14 cellular contexts compared by ENCODE assay signal in genomic region chr3:73558399-73559075, GRCh38.
A peak's percentile ranks its signal among the peaks of the same experiment; 100 is the strongest.
DNase-seq lines count a peak whose midpoint lies in the region; FAIRE-seq and TF ChIP-seq lines count a peak whose summit lies in the region.
"Had no signal": no experiment of that assay in that cellular context is flagged by ENCODE, and none has a peak within 500 bp of the region (broad histone marks: within the 10 kb centered on the region; RNA-seq: fewer than 3 reads in every experiment).

No MANE protein-coding gene starts in this region.

- H3K79me2 ChIP-seq in endothelial cell of umbilical vein (ENCODE audit: control insufficient read depth, insufficient read depth, low read length) = no peaks in the 10 kb centered on the region

- no peak for TF ChIP-seq CTCF in endothelial cell of umbilical vein (IDR thresholded peaks at IDR 0.05; ENCODE audit: extremely low read depth in 1 of 2, insufficient read depth in 1 of 2, low read depth in 1 of 2, low read length in 2 of 2)
- TF ChIP-seq CTCF in uterus (IDR thresholded peaks at IDR 0.05) = no peak
- no peak for TF ChIP-seq CTCF in GM10248 (IDR thresholded peaks at IDR 0.05; ENCODE audit: control extremely low read depth, extremely low read depth, low read depth, missing control alignments)

- BruUV-seq in endothelial cell of umbilical vein (replicated peaks; lab: Mats Ljungman, UMichigan) = no TSS peak

- CTCF ChIA-PET in endothelial cell of umbilical vein (lab: Charles Lee) (no interaction called here), GM10248 (lab: Yijun Ruan, JAX) (no interaction called here)

- dilution Hi-C loops in endothelial cell of umbilical vein (cut with MboI; ENCODE audit: extremely low pct_ligation_motif_present, low sequenced_read_pairs) = no loop called here

- no peak overlapping the region for H2AFZ ChIP-seq in endothelial cell of umbilical vein (ENCODE audit: low read depth, low read length)

- H3K36me3 ChIP-seq in endothelial cell of umbilical vein (ENCODE audit: control insufficient read depth in 2 of 2, extremely low read depth in 1 of 2, insufficient read depth in 2 of 2, low read length in 2 of 2) = no peaks in the 10 kb centered on the region
- H3K36me3 ChIP-seq in uterus = no peaks in the 10 kb centered on the region
- H3K36me3 ChIP-seq: suprapubic skin had no signal

- H3K4me3 ChIP-seq in endothelial cell of umbilical vein (replicated peaks in 1 of 3; ENCODE audit: insufficient read depth in 1 of 3, low read depth in 1 of 3, low read length in 3 of 3) = no peak overlapping the region
- no peak overlapping the region for H3K4me3 ChIP-seq in uterus
- H3K4me3 ChIP-seq: A549, suprapubic skin had no signal

- no peak for TF ChIP-seq POLR2A in endothelial cell of umbilical vein (IDR thresholded peaks at IDR 0.05; ENCODE audit: low read depth, low read length)
- no peak for TF ChIP-seq POLR2A in uterus (IDR thresholded peaks at IDR 0.05)

- H4K20me1 ChIP-seq in endothelial cell of umbilical vein (replicated peaks; ENCODE audit: control insufficient read depth, extremely low read depth, insufficient read depth, low read length) = no peaks in the 10 kb centered on the region

- no peak overlapping the region for H3K9ac ChIP-seq in endothelial cell of umbilical vein (replicated peaks; ENCODE audit: extremely low read depth, insufficient read depth, low read length)

- H3K27ac ChIP-seq in endothelial cell of umbilical vein (ENCODE audit: insufficient read depth, low read depth, low read length) (no peak overlapping the region), uterus (peak overlapping the region; percentile 10 to 43)
- H3K27ac ChIP-seq: A549, suprapubic skin had no signal

- H3K9me1 ChIP-seq in endothelial cell of umbilical vein (replicated peaks; ENCODE audit: control insufficient read depth, extremely low read depth, insufficient read depth, low read length) = no peaks in the 10 kb centered on the region

- H3K9me3 ChIP-seq in endothelial cell of umbilical vein (replicated peaks; ENCODE audit: control insufficient read depth, insufficient read depth, low read length) (no peaks in the 10 kb centered on the region), uterus (no peaks in the 10 kb centered on the region)
- H3K9me3 ChIP-seq: A549, suprapubic skin had no signal

- POLR2A ChIA-PET in endothelial cell of umbilical vein (lab: Charles Lee) (no interaction called here), GM10248 (lab: Yijun Ruan, JAX) (no interaction called here)

- H3K4me1 ChIP-seq in endothelial cell of umbilical vein (ENCODE audit: control insufficient read depth, extremely low read depth, insufficient read depth, low read length) (no peaks in the 10 kb centered on the region), uterus (peaks cover 0 to 12% of the 10 kb centered on the region in 2 donors)
- H3K4me1 ChIP-seq: A549 had no signal

- peak; percentile 47 for DNase-seq in NCI-H82 (lab: John Stamatoyannopoulos, UW)
- no peak for DNase-seq in NCI-H82 treated with DMSO at 0.1 percent for 48 hours (lab: John Stamatoyannopoulos, UW; ENCODE audit: unreplicated experiment)
- no peak for DNase-seq in endothelial cell of umbilical vein (ENCODE audit: low read depth, low spot score)
- DNase-seq in islet precursor cell = peak; percentile 65
- DNase-seq in uterus = no peak
- no peak for DNase-seq in GM10248 (ENCODE audit: extremely low spot score)
- DNase-seq in RPMI8226 = no peak
- no peak for DNase-seq in ecto neural progenitor cell (ENCODE audit: low spot score)
- DNase-seq: anterior cingulate cortex, DMS153, NCI-H345, SHP77 treated with DMSO at 0.1 percent for 48 hours had no signal

- no peak for FAIRE-seq in endothelial cell of umbilical vein (lab: Jason Lieb, UNC)
- FAIRE-seq: A549 had no signal

- H3K27me3 ChIP-seq in endothelial cell of umbilical vein (ENCODE audit: control insufficient read depth in 2 of 2, insufficient read depth in 2 of 2, low read length in 2 of 2) (no peaks in the 10 kb centered on the region), uterus (no peaks in the 10 kb centered on the region)
- H3K27me3 ChIP-seq: suprapubic skin had no signal

- intact Hi-C loops in endothelial cell of umbilical vein (cut with micrococcal nuclease) = no loop called here
- intact Hi-C loops in uterus (cut with DNase I; ENCODE audit: low total_unique reads) = no loop called here

- no peak overlapping the region for H3K4me2 ChIP-seq in endothelial cell of umbilical vein (ENCODE audit: insufficient read depth, low read length)
- H3K4me2 ChIP-seq: A549 had no signal

TF ChIP-seq in endothelial cell of umbilical vein, 7 proteins besides CTCF, POLR2A, EP300 and RAD21:
- no peak for TF ChIP-seq EZH2 (IDR thresholded peaks at IDR 0.05; ENCODE audit: borderline replicate concordance, low read depth, low read length, severe bottlenecking)
- TF ChIP-seq, protein P1, sequence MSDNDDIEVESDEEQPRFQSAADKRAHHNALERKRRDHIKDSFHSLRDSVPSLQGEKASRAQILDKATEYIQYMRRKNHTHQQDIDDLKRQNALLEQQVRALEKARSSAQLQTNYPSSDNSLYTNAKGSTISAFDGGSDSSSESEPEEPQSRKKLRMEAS (IDR thresholded peaks at IDR 0.05; ENCODE audit: insufficient read depth, insufficient read length) = no peak
- TF ChIP-seq POLR2AphosphoS5 (IDR thresholded peaks at IDR 0.05; ENCODE audit: insufficient read depth, low read depth, low read length) = no peak
- TF ChIP-seq GATA2 (IDR thresholded peaks at IDR 0.05; ENCODE audit: insufficient read depth, insufficient read length, low read depth, low read length) = no peak
- peak; percentile 10 for TF ChIP-seq JUN (IDR thresholded peaks at IDR 0.05; ENCODE audit: borderline replicate concordance, insufficient read depth, insufficient read length, low read depth)
TF ChIP-seq in endothelial cell of umbilical vein: peak in this region for 1.

Comparison
In these comparisons a context has a peak if more than half of its experiments do, and no peak if none do; other contexts are left out.
1. DNase-seq: peak in NCI-H82 (single experiment) and islet precursor cell (single experiment); none in NCI-H82 treated with DMSO at 0.1 percent for 48 hours (single experiment), endothelial cell of umbilical vein (single experiment), uterus (0 of 2), GM10248 (single experiment), RPMI8226 (single experiment) and ecto neural progenitor cell (single experiment).